In the genomic region with DNA sequence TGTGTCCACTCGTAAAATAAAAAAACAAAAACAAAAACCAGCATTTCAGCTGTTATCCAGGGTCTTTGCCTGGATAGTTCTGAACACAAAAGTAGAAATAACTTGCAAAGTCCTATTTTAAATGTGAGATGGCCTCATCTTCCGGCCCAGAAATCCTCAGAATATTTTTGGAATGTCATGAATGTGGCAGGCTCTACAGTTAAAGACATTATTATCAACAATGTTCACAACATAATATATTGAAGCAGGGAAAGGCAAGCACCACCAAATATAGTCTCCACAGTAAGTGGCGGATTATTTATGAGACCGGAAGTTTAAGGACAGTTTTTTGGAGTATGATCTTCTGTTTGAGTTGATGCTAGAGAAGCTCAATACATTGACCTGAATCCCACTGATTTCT, we compare ENCODE assay signal across 8 cellular contexts. TPM values are rescaled to one million over a fixed set of nuclear protein-coding genes. Genes with fewer than 3 reads are reported as not detected.
DNase-seq lines count a peak whose midpoint lies in the region; ATAC-seq lines count a peak whose summit lies in the region.

No MANE protein-coding gene starts in this region.

- CTCF ChIA-PET in naive thymus-derived CD4-positive, alpha-beta T cell (lab: Charles Lee), result interaction anchor here (0.7 kb wide), 1 partner anchor 401 kb away, joined by 3 read pairs; no protein-coding TSS in a partner anchor

- peaks cover 5 to 14% (median 5%) of the 10 kb centered on the region in 3 donors for H3K4me1 Mint-ChIP-seq in IgD-negative memory B cell
- H3K4me1 Mint-ChIP-seq in central memory CD8-positive, alpha-beta T cell, result peaks cover 13% of the 10 kb centered on the region
- peaks cover 8 to 25% (median 16%) of the 10 kb centered on the region in 7 donors for H3K4me1 Mint-ChIP-seq in naive thymus-derived CD4-positive, alpha-beta T cell

- H3K9me3 ChIP-seq in naive thymus-derived CD4-positive, alpha-beta T cell (ENCODE audit: control insufficient read depth in 2 of 3, low read length in 3 of 3), result no peaks in the 10 kb centered on the region

- H3K27ac ChIP-seq in naive thymus-derived CD4-positive, alpha-beta T cell (ENCODE audit: low read depth, low read length), result no peak overlapping the region

- ATAC-seq in central memory CD8-positive, alpha-beta T cell (replicated peaks; ENCODE audit: extremely low read depth, poor library complexity, severe bottlenecking), result no peak
- no peak for ATAC-seq in naive thymus-derived CD4-positive, alpha-beta T cell
- ATAC-seq in HG02938 (IDR thresholded peaks at IDR 0.05; ENCODE audit: unreplicated experiment) (no peak), HG03095 (IDR thresholded peaks at IDR 0.05; ENCODE audit: unreplicated experiment) (no peak)

- H3K27me3 Mint-ChIP-seq in IgD-negative memory B cell, result peaks cover 20% of the 10 kb centered on the region
- peaks cover 27% of the 10 kb centered on the region for H3K27me3 Mint-ChIP-seq in central memory CD8-positive, alpha-beta T cell
- peaks cover 13 to 41% (median 25%) of the 10 kb centered on the region in 5 donors for H3K27me3 Mint-ChIP-seq in naive thymus-derived CD4-positive, alpha-beta T cell

- H3K4me1 ChIP-seq in naive thymus-derived CD4-positive, alpha-beta T cell (ENCODE audit: control insufficient read depth in 2 of 2, insufficient read depth in 2 of 2, low read length in 2 of 2), result peaks cover 0 to 5% of the 10 kb centered on the region in 2 donors

- no peaks in the 10 kb centered on the region for H3K36me3 Mint-ChIP-seq in IgD-negative memory B cell
- H3K36me3 Mint-ChIP-seq in central memory CD8-positive, alpha-beta T cell (ENCODE audit: insufficient read depth), result peaks cover 5% of the 10 kb centered on the region
- H3K36me3 Mint-ChIP-seq in naive thymus-derived CD4-positive, alpha-beta T cell, result no peaks in the 10 kb centered on the region

- peaks cover 0 to 3% (median 0%) of the 10 kb centered on the region in 3 experiments for H3K36me3 ChIP-seq in naive thymus-derived CD4-positive, alpha-beta T cell (ENCODE audit: control insufficient read depth in 2 of 3, insufficient read depth in 3 of 3, low read length in 3 of 3)

- DNase-seq in AG20443 (ENCODE audit: low spot score) (peak; percentile 24), cortex of kidney (lab: John Stamatoyannopoulos, UW) (no peak), SIG-M5 (lab: John Stamatoyannopoulos, UW) (no peak)
- no peak for DNase-seq in central memory CD8-positive, alpha-beta T cell (ENCODE audit: low spot score in 2 of 2)
- DNase-seq in naive thymus-derived CD4-positive, alpha-beta T cell, result no peak

- H3K4me3 ChIP-seq in naive thymus-derived CD4-positive, alpha-beta T cell (ENCODE audit: low read length), result no peak overlapping the region

- no peaks in the 10 kb centered on the region for H3K9me3 Mint-ChIP-seq in IgD-negative memory B cell
- no peaks in the 10 kb centered on the region for H3K9me3 Mint-ChIP-seq in central memory CD8-positive, alpha-beta T cell
- H3K9me3 Mint-ChIP-seq in naive thymus-derived CD4-positive, alpha-beta T cell, result peaks cover 0 to 1% (median 0%) of the 10 kb centered on the region in 11 donors

- H3K27me3 ChIP-seq in naive thymus-derived CD4-positive, alpha-beta T cell (ENCODE audit: control insufficient read depth in 2 of 2, insufficient read depth in 2 of 2, low read length in 2 of 2), result peaks cover 0 to 7% of the 10 kb centered on the region in 2 donors

- H3K4me3 Mint-ChIP-seq in IgD-negative memory B cell, result peak overlapping the region; percentile 45 to 87 (median 84)
- peak overlapping the region; percentile 83 for H3K4me3 Mint-ChIP-seq in central memory CD8-positive, alpha-beta T cell
- peak overlapping the region; percentile 17 to 89 (median 78) for H3K4me3 Mint-ChIP-seq in naive thymus-derived CD4-positive, alpha-beta T cell

- intact Hi-C loops in naive thymus-derived CD4-positive, alpha-beta T cell (cut with micrococcal nuclease), result loop anchor here (2.0 to 10.0 kb wide), 9 partner anchors 109 to 802 kb away; a partner anchor contains a TSS

- POLR2A ChIA-PET in naive thymus-derived CD4-positive, alpha-beta T cell (lab: Charles Lee), result no interaction called here

- peak overlapping the region in 1 of 3 donors; percentile 31 for H3K27ac Mint-ChIP-seq in IgD-negative memory B cell
- H3K27ac Mint-ChIP-seq in central memory CD8-positive, alpha-beta T cell (ENCODE audit: low read depth), result no peak overlapping the region
- H3K27ac Mint-ChIP-seq in naive thymus-derived CD4-positive, alpha-beta T cell, result peak overlapping the region in 1 of 9 donors; percentile 79

RNA-seq across cellular contexts. Expression of a gene that starts 1.2 kb away (rescaled TPM):
- 5.5 TPM for polyA plus RNA-seq in IgD-negative memory B cell
- total RNA-seq in naive thymus-derived CD4-positive, alpha-beta T cell, result 1 to 10 TPM; 2.9 to 6.0 (median 3.7) TPM
- polyA plus RNA-seq in naive thymus-derived CD4-positive, alpha-beta T cell, result 1 to 10 TPM; 6.3 to 8.1 TPM
